7 cellular contexts compared by ENCODE assay signal in the genomic region with DNA sequence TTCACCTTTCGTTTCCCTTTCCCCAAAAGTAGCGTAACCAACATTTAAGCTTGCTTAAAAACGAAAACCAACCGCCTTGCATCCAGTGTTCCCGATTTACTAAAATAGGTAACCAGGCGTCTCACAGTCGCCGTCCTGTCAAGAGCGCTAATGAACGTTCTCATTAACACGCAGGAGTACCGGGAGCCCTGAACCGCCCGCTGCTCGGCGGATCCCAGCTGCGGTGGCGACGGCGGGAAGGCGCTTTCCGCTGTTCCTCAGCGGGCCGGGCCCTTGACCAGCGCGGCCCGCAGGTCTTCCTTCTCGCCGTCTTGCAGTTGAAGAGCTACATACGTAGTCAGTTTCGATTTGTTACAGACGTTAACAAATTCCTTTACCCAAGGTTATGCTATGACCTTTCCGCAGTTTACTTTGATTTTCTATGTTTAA. TPM values are rescaled to one million over a fixed set of nuclear protein-coding genes. Genes with fewer than 3 reads are reported as not detected.
DNase-seq lines count a peak whose midpoint lies in the region; ATAC-seq, FAIRE-seq and TF ChIP-seq lines count a peak whose summit lies in the region.

No MANE protein-coding gene starts in this region.

- peak overlapping the region; percentile 24 to 35 for H3K4me3 ChIP-seq in gastroesophageal sphincter
- peak overlapping the region in 3 of 4 donors; percentile 45 to 62 (median 48) for H3K4me3 ChIP-seq in gastrocnemius medialis

- H3K4me1 ChIP-seq in gastroesophageal sphincter (peaks cover 0 to 30% (median 18%) of the 10 kb centered on the region in 3 donors), gastrocnemius medialis (peaks cover 8 to 10% of the 10 kb centered on the region in 2 donors)

- peaks cover 0 to 25% (median 0%) of the 10 kb centered on the region in 3 donors for H3K9me3 ChIP-seq in gastroesophageal sphincter
- no peaks in the 10 kb centered on the region for H3K9me3 ChIP-seq in gastrocnemius medialis

- peak; percentile 80 for FAIRE-seq in GM19239 (lab: Jason Lieb, UNC)

- WGBS in gastroesophageal sphincter (ENCODE audit: low coverage in 1 of 2), 2 donors, result 2 to 3% methylated on average over 12 to 14 of the region's 33 CpGs

- H3K36me3 ChIP-seq in gastroesophageal sphincter (no peaks in the 10 kb centered on the region), gastrocnemius medialis (no peaks in the 10 kb centered on the region)

- ATAC-seq in gastroesophageal sphincter (no peak), gastrocnemius medialis (no peak), HG02571 (IDR thresholded peaks at IDR 0.05; ENCODE audit: unreplicated experiment) (no peak)

- no peak for TF ChIP-seq EP300 in gastroesophageal sphincter (IDR thresholded peaks at IDR 0.05)

- no peak for TF ChIP-seq CTCF in gastroesophageal sphincter (IDR thresholded peaks at IDR 0.05)
- TF ChIP-seq CTCF in gastrocnemius medialis (IDR thresholded peaks at IDR 0.05 in 4 of 5, conservative IDR thresholded peaks at IDR 0.05 in 1 of 5), result no peak

- DNase-seq in GM19239 (ENCODE audit: insufficient read length, low spot score), result peak; percentile 36
- peak; percentile 23 for DNase-seq in UCSD-AML1 (lab: John Stamatoyannopoulos, UW; ENCODE audit: unreplicated experiment)
- DNase-seq in gastrocnemius medialis, result no peak
- no peak for DNase-seq in NCI-H2107 treated with DMSO at 0.1 percent for 48 hours (lab: John Stamatoyannopoulos, UW; ENCODE audit: unreplicated experiment)
- DNase-seq in cerebellar nuclear complex (lab: John Stamatoyannopoulos, UW), result no peak

- in situ Hi-C loops in gastrocnemius medialis (cut with MboI; ENCODE audit: low sequenced_read_pairs in 4 of 4), result no loop called here

- no peak overlapping the region for H3K27ac ChIP-seq in gastroesophageal sphincter
- no peak overlapping the region for H3K27ac ChIP-seq in gastrocnemius medialis

- H3K27me3 ChIP-seq in gastroesophageal sphincter (peaks cover 100% of the 10 kb centered on the region), gastrocnemius medialis (peaks cover 39 to 71% (median 55%) of the 10 kb centered on the region in 3 donors)

- intact Hi-C loops in gastrocnemius medialis (cut with DNase I; ENCODE audit: low total_unique reads), result loop anchor here (5.0 kb wide), 1 partner anchor 60 kb away; no protein-coding TSS in a partner anchor

- no peak for TF ChIP-seq POLR2A in gastroesophageal sphincter (IDR thresholded peaks at IDR 0.05)
- no peak for TF ChIP-seq POLR2A in gastrocnemius medialis (IDR thresholded peaks at IDR 0.05)

RNA-seq across cellular contexts. Expression of gene OLIG1, which starts 2.0 kb away (rescaled TPM):
- total RNA-seq in gastroesophageal sphincter (not detected), gastrocnemius medialis (1 to 10 TPM in 2 of 4 donors, not detected in 2; 1.4 TPM)

RNA-seq across cellular contexts. Expression of gene OLIG2, which starts 46.2 kb away (rescaled TPM):
- total RNA-seq in gastroesophageal sphincter (not detected), gastrocnemius medialis (under 1 TPM in 1 of 4 donors, not detected in 3; 0.10 TPM)

Comparison
In these comparisons a context has a peak if more than half of its experiments do, and no peak if none do; other contexts are left out.
1. DNase-seq: peak in GM19239 (single experiment) and UCSD-AML1 (single experiment); none in gastrocnemius medialis (0 of 2), NCI-H2107 treated with DMSO at 0.1 percent for 48 hours (single experiment) and cerebellar nuclear complex (0 of 2).